Comparison of ENCODE assay signal across 26 cellular contexts in the genomic region with DNA sequence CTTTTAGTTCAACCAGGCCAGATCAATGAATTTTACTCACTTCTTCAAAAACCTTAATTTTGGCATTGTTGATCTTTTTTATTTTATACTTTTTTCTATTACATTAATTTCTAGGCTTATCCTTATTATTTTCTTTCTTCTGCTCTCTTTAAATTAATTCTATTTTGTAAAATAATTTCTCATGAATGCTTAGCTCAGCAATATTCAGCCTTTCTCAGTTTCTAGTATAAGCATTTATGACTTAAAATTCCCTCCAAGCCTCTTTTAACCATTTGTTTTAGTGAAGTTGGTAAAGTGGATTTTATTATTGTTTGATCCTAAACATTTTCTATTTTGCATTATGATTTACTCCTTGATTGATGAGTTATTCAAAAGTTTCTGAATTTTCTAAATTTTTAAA. TPM values are rescaled to one million over a fixed set of nuclear protein-coding genes. Genes with fewer than 3 reads are reported as not detected.
DNase-seq lines count a peak whose midpoint lies in the region; ATAC-seq, FAIRE-seq and TF ChIP-seq lines count a peak whose summit lies in the region.
"Had no signal": no experiment of that assay in that cellular context is flagged by ENCODE, and none has a peak within 500 bp of the region (broad histone marks: within the 10 kb centered on the region; RNA-seq: fewer than 3 reads in every experiment).

No MANE protein-coding gene starts in this region.

- CTCF ChIA-PET in HepG2 (lab: Yijun Ruan, JAX; ENCODE audit: low intra/inter-chr PET ratio, low total read pairs) = no interaction called here
- CTCF ChIA-PET in K562 (lab: Yijun Ruan, JAX; ENCODE audit: low intra/inter-chr PET ratio) = no interaction called here

- H2AFZ ChIP-seq in HepG2 (ENCODE audit: low read length) (no peak overlapping the region), K562 (ENCODE audit: low read depth, low read length) (no peak overlapping the region)

- H3K4me3 ChIP-seq in HepG2 (replicated peaks in 1 of 3; ENCODE audit: insufficient read depth in 1 of 3, low read depth in 2 of 3, low read length in 3 of 3) (no peak overlapping the region), right lobe of liver (no peak overlapping the region), K562 (no peak overlapping the region), mesendoderm (ENCODE audit: low read length) (no peak overlapping the region), right atrium auricular region (no peak overlapping the region)
- H3K4me3 ChIP-seq: BLaER1, GM12878 had no signal

- no peak overlapping the region for H4K8ac ChIP-seq in mesendoderm (ENCODE audit: low read depth, low read length)

- TF ChIP-seq EP300 in HepG2 (IDR thresholded peaks at IDR 0.05; ENCODE audit: low read depth in 2 of 2, low read length in 2 of 2) (no peak), HepG2 (CRISPR knock-in tag; IDR thresholded peaks at IDR 0.05; ENCODE audit: borderline replicate concordance) (no peak), K562 (IDR thresholded peaks at IDR 0.05; ENCODE audit: low read length) (no peak)

- no peaks in the 10 kb centered on the region for H3K9me3 ChIP-seq in HepG2 (ENCODE audit: low read length)
- H3K9me3 ChIP-seq in right lobe of liver = no peaks in the 10 kb centered on the region
- H3K9me3 ChIP-seq in K562 (replicated peaks; ENCODE audit: control insufficient read depth, insufficient read depth, low read depth, low read length) = no peaks in the 10 kb centered on the region
- no peaks in the 10 kb centered on the region for H3K9me3 ChIP-seq in right atrium auricular region
- H3K9me3 ChIP-seq: BE2C, BLaER1 had no signal

- no peak overlapping the region for H2BK15ac ChIP-seq in mesendoderm (replicated peaks; ENCODE audit: low read depth)

- no peak for DNase-seq in HepG2 (ENCODE audit: low spot score)
- DNase-seq in right lobe of liver = no peak
- no peak for DNase-seq in K562 (ENCODE audit: extremely low read depth in 1 of 4, low spot score in 3 of 4)
- no peak for DNase-seq in mesendoderm
- DNase-seq in right atrium auricular region (ENCODE audit: low spot score) = no peak
- DNase-seq: ACHN; BE2C; C1 segment of cervical spinal cord; CD4-positive, alpha-beta memory T cell; CD4-positive, CD25-positive, alpha-beta regulatory T cell; CD8-positive, alpha-beta memory T cell; COR-L47; DMS 273 treated with DMSO at 0.1 percent for 48 hours; DMS153; DMS53; DMS79; DND-41; EL; GDM1 had no signal

- no peak overlapping the region for H2BK5ac ChIP-seq in mesendoderm (ENCODE audit: low read length)

- H3K23ac ChIP-seq in mesendoderm (ENCODE audit: low read length) = no peak overlapping the region

- H3K18ac ChIP-seq in mesendoderm (ENCODE audit: low read length) = no peak overlapping the region

- TF ChIP-seq RAD21 in HepG2 (CRISPR knock-in tag; IDR thresholded peaks at IDR 0.05) = no peak
- TF ChIP-seq RAD21 in K562 (CRISPR knock-in tag; conservative IDR thresholded peaks at IDR 0.05 in 1 of 2, IDR thresholded peaks at IDR 0.05 in 1 of 2) = no peak

- intact Hi-C loops in HepG2 (cut with micrococcal nuclease; ENCODE audit: unreplicated experiment) = no loop called here
- intact Hi-C loops in right lobe of liver (cut with DNase I) = no loop called here
- intact Hi-C loops in K562 (cut with micrococcal nuclease) = no loop called here

- H3K79me2 ChIP-seq in HepG2 (ENCODE audit: insufficient read depth, low read length) (no peaks in the 10 kb centered on the region), K562 (ENCODE audit: control insufficient read depth, insufficient read depth, low read length) (no peaks in the 10 kb centered on the region), mesendoderm (ENCODE audit: control insufficient read depth, insufficient read depth, low read length) (no peaks in the 10 kb centered on the region)

- H3K4ac ChIP-seq in mesendoderm (ENCODE audit: low read depth, low read length) = no peak overlapping the region

- TF ChIP-seq POLR2A in HepG2 (IDR thresholded peaks at IDR 0.05; ENCODE audit: insufficient read depth in 1 of 2, low read depth in 2 of 2, low read length in 2 of 2) (no peak), right lobe of liver (IDR thresholded peaks at IDR 0.05) (no peak), K562 (conservative IDR thresholded peaks at IDR 0.05) (no peak)

- H4K20me1 ChIP-seq in HepG2 (ENCODE audit: insufficient read depth, low read length) = no peaks in the 10 kb centered on the region
- no peaks in the 10 kb centered on the region for H4K20me1 ChIP-seq in K562 (replicated peaks; ENCODE audit: control insufficient read depth, insufficient read depth, low read length)
- H4K20me1 ChIP-seq: BLaER1 had no signal

- H3K4me2 ChIP-seq in HepG2 (ENCODE audit: low read depth, low read length) (no peak overlapping the region), K562 (ENCODE audit: insufficient read depth, low read length) (no peak overlapping the region), mesendoderm (ENCODE audit: low read length) (no peak overlapping the region)
- H3K4me2 ChIP-seq: BLaER1 had no signal

- H3K79me1 ChIP-seq in mesendoderm (ENCODE audit: low read length) = no peaks in the 10 kb centered on the region

- no peak overlapping the region for H3K27ac ChIP-seq in HepG2 (ENCODE audit: extremely low read length, insufficient read depth, low read length)
- no peak overlapping the region for H3K27ac ChIP-seq in right lobe of liver
- H3K27ac ChIP-seq in K562 (ENCODE audit: extremely low read depth, low read depth, low read length) = no peak overlapping the region
- no peak overlapping the region for H3K27ac ChIP-seq in mesendoderm (ENCODE audit: low read depth, low read length)
- H3K27ac ChIP-seq in right atrium auricular region = no peak overlapping the region
- H3K27ac ChIP-seq: 22Rv1, BLaER1 had no signal

- no peak overlapping the region for H4K5ac ChIP-seq in mesendoderm (ENCODE audit: low read length)

- in situ Hi-C loops in HepG2 (cut with HindIII; ENCODE audit: extremely low pct_ligation_motif_present, low pct_unique_long_range_greater_than_20kb) = no loop called here
- in situ Hi-C loops in K562 (cut with MboI) = no loop called here

- no peak overlapping the region for H2BK120ac ChIP-seq in mesendoderm (ENCODE audit: low read depth, low read length)

- TF ChIP-seq CTCF in HepG2 (CRISPR knock-in tag; IDR thresholded peaks at IDR 0.05) (no peak), right lobe of liver (IDR thresholded peaks at IDR 0.05) (no peak), K562 (IDR thresholded peaks at IDR 0.05 in 2 of 3, conservative IDR thresholded peaks at IDR 0.05 in 1 of 3; ENCODE audit: insufficient read depth in 2 of 3, low read depth in 1 of 3, low read length in 3 of 3) (no peak), right atrium auricular region (IDR thresholded peaks at IDR 0.05) (no peak)

- no peaks in the 10 kb centered on the region for H3K36me3 ChIP-seq in HepG2 (replicated peaks in 1 of 2; ENCODE audit: control insufficient read depth in 1 of 2, insufficient read depth in 2 of 2, low read length in 2 of 2)
- no peaks in the 10 kb centered on the region for H3K36me3 ChIP-seq in right lobe of liver
- no peaks in the 10 kb centered on the region for H3K36me3 ChIP-seq in K562 (ENCODE audit: control insufficient read depth, insufficient read depth, low read length)
- no peaks in the 10 kb centered on the region for H3K36me3 ChIP-seq in mesendoderm (ENCODE audit: control insufficient read depth, insufficient read depth, low read length)
- H3K36me3 ChIP-seq in right atrium auricular region = no peaks in the 10 kb centered on the region
- H3K36me3 ChIP-seq: BE2C, BLaER1 had no signal

- no peak for ATAC-seq in HepG2
- no peak for ATAC-seq in right lobe of liver
- no peak for ATAC-seq in K562
- ATAC-seq: GM12878 had no signal

- H3K9ac ChIP-seq in HepG2 (ENCODE audit: insufficient read depth, low read depth, low read length) (no peak overlapping the region), K562 (ENCODE audit: insufficient read depth in 1 of 2, low read depth in 2 of 2, low read length in 2 of 2) (no peak overlapping the region), mesendoderm (ENCODE audit: low read length) (no peak overlapping the region)
- H3K9ac ChIP-seq: BLaER1 had no signal

- no peaks in the 10 kb centered on the region for H3K4me1 ChIP-seq in HepG2 (ENCODE audit: insufficient read depth, low read length)
- H3K4me1 ChIP-seq in right lobe of liver = no peaks in the 10 kb centered on the region
- H3K4me1 ChIP-seq in K562 (replicated peaks in 1 of 2; ENCODE audit: control insufficient read depth in 2 of 2, insufficient read depth in 2 of 2, low read length in 2 of 2) = no peaks in the 10 kb centered on the region; a peak in 1 of 5 replicates
- no peaks in the 10 kb centered on the region for H3K4me1 ChIP-seq in mesendoderm (ENCODE audit: control insufficient read depth, low read depth, low read length)
- no peaks in the 10 kb centered on the region for H3K4me1 ChIP-seq in right atrium auricular region
- H3K4me1 ChIP-seq: BE2C, BLaER1 had no signal

- POLR2A ChIA-PET in HepG2 (lab: Yijun Ruan, JAX) = no interaction called here
- POLR2A ChIA-PET in K562 (lab: Yijun Ruan, JAX) = no interaction called here

- H3K27me3 ChIP-seq in HepG2 (ENCODE audit: control insufficient read depth in 1 of 2, insufficient read depth in 2 of 2, low read length in 2 of 2) = no peaks in the 10 kb centered on the region
- H3K27me3 ChIP-seq in right lobe of liver = no peaks in the 10 kb centered on the region
- H3K27me3 ChIP-seq in K562 (ENCODE audit: control insufficient read depth in 2 of 2, insufficient read depth in 2 of 2, low read length in 2 of 2) = no peaks in the 10 kb centered on the region
- no peaks in the 10 kb centered on the region for H3K27me3 ChIP-seq in mesendoderm (ENCODE audit: insufficient read depth, low read length, poor library complexity)
- no peaks in the 10 kb centered on the region for H3K27me3 ChIP-seq in right atrium auricular region
- H3K27me3 ChIP-seq: BE2C, BLaER1 had no signal

- FAIRE-seq in HepG2 (lab: Jason Lieb, UNC) = no peak
- peak; percentile 61 for FAIRE-seq in K562 (lab: Jason Lieb, UNC)
- FAIRE-seq in islet of Langerhans (lab: Jason Lieb, UNC) = peak; percentile 90
- FAIRE-seq: GM12878, GM12892, GM18507 had no signal

- no TSS peak for BruUV-seq in HepG2 (replicated peaks; lab: Mats Ljungman, UMichigan)
- no TSS peak for BruUV-seq in K562 (replicated peaks; lab: Mats Ljungman, UMichigan)

- no peaks in the 10 kb centered on the region for H3K9me1 ChIP-seq in K562 (ENCODE audit: control insufficient read depth, insufficient read depth, low read length)

- no peak overlapping the region for H3K56ac ChIP-seq in mesendoderm (ENCODE audit: low read length)

- no peak overlapping the region for H2AK5ac ChIP-seq in mesendoderm (ENCODE audit: low read length)

RNA-seq across cellular contexts. Expression of gene SAMD13, which starts 20.6 kb away (rescaled TPM):
- total RNA-seq in HepG2 (2016; rRNA removed; fragmentation: Illumina TruSeq; extraction: Trizol) = 0.18 TPM in 2 replicates
- not detected in 2 replicates for total RNA-seq in HepG2 (2016; cell fraction: cytosol; rRNA removed; fragmentation: Illumina TruSeq; extraction: Trizol; ENCODE audit: low read depth)
- total RNA-seq in HepG2 (2016; cell fraction: insoluble cytoplasmic fraction; rRNA removed; fragmentation: Illumina TruSeq; extraction: Trizol) = 0.28 and 0.41 TPM in 2 replicates
- total RNA-seq in HepG2 (2016; cell fraction: membrane; rRNA removed; fragmentation: Illumina TruSeq; extraction: Trizol) = 0.38 and 0.43 TPM in 2 replicates
- total RNA-seq in HepG2 (2016; cell fraction: nucleus; rRNA removed; fragmentation: Illumina TruSeq; extraction: Trizol) = not detected in 2 replicates
- 0.09 TPM in 1 of 2 replicates, not detected in the other for polyA plus RNA-seq in HepG2 (2011; rRNA removed)
- polyA plus RNA-seq in HepG2 (2011; cell fraction: cytosol; rRNA removed) = 0.10 TPM in 1 of 2 replicates, not detected in the other
- polyA plus RNA-seq in HepG2 (2011; cell fraction: nucleus; rRNA removed) = not detected in 2 replicates
- polyA plus RNA-seq in HepG2 (2012) = 0.20 and 0.40 TPM in 2 replicates
- 0.15 and 0.22 TPM in 2 replicates for polyA plus RNA-seq in HepG2 (2016; cell fraction: cytosol; fragmentation: Illumina TruSeq; extraction: Trizol; ENCODE audit: low read depth)
- 0.16 and 0.52 TPM in 2 replicates for polyA plus RNA-seq in HepG2 (2016; cell fraction: insoluble cytoplasmic fraction; fragmentation: Illumina TruSeq; extraction: Trizol; ENCODE audit: low read depth)
- polyA plus RNA-seq in HepG2 (2016; cell fraction: membrane; fragmentation: Illumina TruSeq; extraction: Trizol; ENCODE audit: low read depth) = 0.20 and 0.31 TPM in 2 replicates
- not detected in 2 replicates for polyA plus RNA-seq in HepG2 (2016; cell fraction: nucleus; fragmentation: Illumina TruSeq; extraction: Trizol; ENCODE audit: insufficient read depth, low read depth)
- not detected in 2 replicates for polyA minus RNA-seq in HepG2 (2011; rRNA and poly(A)+ RNA removed; ENCODE audit: low replicate concordance)
- not detected in 2 replicates for polyA minus RNA-seq in HepG2 (2011; cell fraction: cytosol; rRNA and poly(A)+ RNA removed)
- polyA minus RNA-seq in HepG2 (2011; cell fraction: nucleus; rRNA and poly(A)+ RNA removed) = not detected in 2 replicates
- under 1 TPM in 3 of 6 experiments, not detected in 3; 0.40 to 0.68 (median 0.47) TPM for total RNA-seq in right lobe of liver
- 1.5 TPM in 1 of 2 replicates, not detected in the other for total RNA-seq in K562 (2011; cell fraction: chromatin; rRNA removed; ENCODE audit: low replicate concordance)
- total RNA-seq in K562 (2011; cell fraction: nucleolus; rRNA removed) = 0.39 TPM in 1 of 2 replicates, not detected in the other
- total RNA-seq in K562 (2011; cell fraction: nucleoplasm; rRNA removed) = 1.1 TPM in 1 of 2 replicates, not detected in the other
- total RNA-seq in K562 (2014; rRNA removed) = 0.86 and 1.1 TPM in 2 replicates
- 1.1 and 1.3 TPM in 2 replicates for total RNA-seq in K562 (2014; rRNA removed; fragmentation: Illumina TruSeq; extraction: Trizol)
- total RNA-seq in K562 (2015; rRNA removed; fragmentation: Illumina TruSeq; extraction: Trizol) = 1.2 and 1.3 TPM in 2 replicates
- 0.56 and 0.78 TPM in 2 replicates for total RNA-seq in K562 (2021)
- 0.39 and 0.96 TPM in 2 replicates for polyA plus RNA-seq in K562 (2011; rRNA removed)
- 0.09 and 0.21 TPM in 2 replicates for polyA plus RNA-seq in K562 (2011; cell fraction: cytosol; rRNA removed)
- 0.25 and 0.78 TPM in 2 replicates for polyA plus RNA-seq in K562 (2011; cell fraction: nucleus; rRNA removed)
- polyA plus RNA-seq in K562 (2012) = 1.6 and 2.4 TPM in 2 replicates
- 1.1 and 1.2 TPM in 2 replicates for polyA plus RNA-seq in K562 (2014; fragmentation: Illumina TruSeq; extraction: Trizol)
- polyA plus RNA-seq in K562 (2014; fragmentation: Nextera tagmentation; extraction: Ambion mirVana) = under 1 TPM; 0.92 to 1.00 TPM
- polyA plus RNA-seq in K562 (2014; rRNA removed) = 1.7 and 2.7 TPM in 2 replicates
- 0.42 and 1.3 TPM in 2 replicates for polyA minus RNA-seq in K562 (2011; rRNA and poly(A)+ RNA removed)
- not detected in 2 replicates for polyA minus RNA-seq in K562 (2011; cell fraction: cytosol; rRNA and poly(A)+ RNA removed)
- polyA minus RNA-seq in K562 (2011; cell fraction: nucleus; rRNA and poly(A)+ RNA removed) = 0.40 TPM in 1 of 2 replicates, not detected in the other
- polyA plus RNA-seq in mesendoderm (2013, experiment 1 of 2) = 0.49 TPM
- polyA plus RNA-seq in mesendoderm (2013, experiment 2 of 2) = 0.63 TPM
- 1 to 10 TPM in 1 of 2 donors, under 1 TPM in 1; 0.59 to 1.1 TPM for total RNA-seq in right atrium auricular region
- total RNA-seq: CD4-positive, alpha-beta memory T cell; CD4-positive, CD25-positive, alpha-beta regulatory T cell; G401 had no signal

Comparison
In these comparisons a context has a peak if more than half of its experiments do, and no peak if none do; other contexts are left out.
1. Of the 241 proteins assayed by ChIP-seq in both HepG2 and K562: peak only in HepG2: none; only in K562: MAFG and ZNF512; in both: MAFF and MAFK; in neither: 237.